Comparison of ENCODE assay signal across 8 cellular contexts in genomic region chr15:79310985-79311900, GRCh38. TPM values are rescaled to one million over a fixed set of nuclear protein-coding genes. Genes with fewer than 3 reads are reported as not detected.
DNase-seq lines count a peak whose midpoint lies in the region; ATAC-seq and TF ChIP-seq lines count a peak whose summit lies in the region.

TMED3 (plus strand) TSS chr15:79311112; CDS start chr15:79311250, 138 bp downstream.

- DNase-seq in EH (ENCODE audit: low read depth) (peak; percentile 92), KG1 (lab: John Stamatoyannopoulos, UW) (peak; percentile 58), RPMI8226 (peak; percentile 93), fibroblast of the aortic adventitia (ENCODE audit: low read depth) (peak; percentile 81), nephron progenitor cell (peak; percentile 85)

- H3K4me3 Mint-ChIP-seq in activated T-helper 17 cell treated with anti-CD3 and anti-CD28 coated beads, Interleukin-2, amount 50 U/mL, for 72 hours: peak within 1 kb of the TSS; percentile 86
- peak within 1 kb of the TSS; percentile 92 for H3K4me3 Mint-ChIP-seq in nephron progenitor cell
- H3K4me3 Mint-ChIP-seq in stimulated activated naive CD8-positive, alpha-beta T cell treated with anti-CD3 and anti-CD28 coated beads, Interleukin-15, Interleukin-2, amounts not matched to agents 100 ng/mL and 50 ng/mL, for 24 hours: peak within 1 kb of the TSS; percentile 93

- no peaks in the 10 kb centered on the region for H3K9me3 Mint-ChIP-seq in activated T-helper 17 cell treated with anti-CD3 and anti-CD28 coated beads, Interleukin-2, amount 50 U/mL, for 72 hours
- H3K9me3 Mint-ChIP-seq in nephron progenitor cell: no peaks in the 10 kb centered on the region
- no peaks in the 10 kb centered on the region for H3K9me3 Mint-ChIP-seq in stimulated activated naive CD8-positive, alpha-beta T cell treated with anti-CD3 and anti-CD28 coated beads, Interleukin-15, Interleukin-2, amounts not matched to agents 100 ng/mL and 50 ng/mL, for 24 hours

- H3K27me3 Mint-ChIP-seq in activated T-helper 17 cell treated with anti-CD3 and anti-CD28 coated beads, Interleukin-2, amount 50 U/mL, for 72 hours: peaks cover 4% of the 10 kb centered on the region
- H3K27me3 Mint-ChIP-seq in nephron progenitor cell (ENCODE audit: low read depth, poor library complexity): peaks cover 43% of the 10 kb centered on the region
- peaks cover 15% of the 10 kb centered on the region for H3K27me3 Mint-ChIP-seq in stimulated activated naive CD8-positive, alpha-beta T cell treated with anti-CD3 and anti-CD28 coated beads, Interleukin-15, Interleukin-2, amounts not matched to agents 100 ng/mL and 50 ng/mL, for 24 hours

- H3K36me3 Mint-ChIP-seq in activated T-helper 17 cell treated with anti-CD3 and anti-CD28 coated beads, Interleukin-2, amount 50 U/mL, for 72 hours (ENCODE audit: low read depth): peaks cover 39% of the 10 kb centered on the region
- H3K36me3 Mint-ChIP-seq in nephron progenitor cell (ENCODE audit: low read depth): peaks cover 34% of the 10 kb centered on the region
- H3K36me3 Mint-ChIP-seq in stimulated activated naive CD8-positive, alpha-beta T cell treated with anti-CD3 and anti-CD28 coated beads, Interleukin-15, Interleukin-2, amounts not matched to agents 100 ng/mL and 50 ng/mL, for 24 hours (ENCODE audit: low read depth): peaks cover 41% of the 10 kb centered on the region

- peak; percentile 95 for ATAC-seq in GM21737 (IDR thresholded peaks at IDR 0.05; ENCODE audit: unreplicated experiment)
- peak; percentile 98 for ATAC-seq in activated T-helper 17 cell treated with anti-CD3 and anti-CD28 coated beads, Interleukin-2, amount 50 U/mL, for 72 hours (replicated peaks)

- TF ChIP-seq CTCF in fibroblast of the aortic adventitia (IDR thresholded peaks at IDR 0.05; ENCODE audit: insufficient read depth, low read length): peak; percentile 28
- TF ChIP-seq CTCF in nephron progenitor cell (IDR thresholded peaks at IDR 0.05): peak; percentile 24

- H3K4me3 ChIP-seq in fibroblast of the aortic adventitia (ENCODE audit: low read depth, low read length): peak within 1 kb of the TSS; percentile 97

- H3K4me1 Mint-ChIP-seq in activated T-helper 17 cell treated with anti-CD3 and anti-CD28 coated beads, Interleukin-2, amount 50 U/mL, for 72 hours: peaks cover 21% of the 10 kb centered on the region
- H3K4me1 Mint-ChIP-seq in nephron progenitor cell: peaks cover 24% of the 10 kb centered on the region
- H3K4me1 Mint-ChIP-seq in stimulated activated naive CD8-positive, alpha-beta T cell treated with anti-CD3 and anti-CD28 coated beads, Interleukin-15, Interleukin-2, amounts not matched to agents 100 ng/mL and 50 ng/mL, for 24 hours (ENCODE audit: low read depth): peaks cover 57% of the 10 kb centered on the region

- H3K27ac Mint-ChIP-seq in activated T-helper 17 cell treated with anti-CD3 and anti-CD28 coated beads, Interleukin-2, amount 50 U/mL, for 72 hours: peak within 1 kb of the TSS; percentile 78
- H3K27ac Mint-ChIP-seq in nephron progenitor cell: no peak within 1 kb of the TSS
- peak within 1 kb of the TSS; percentile 87 for H3K27ac Mint-ChIP-seq in stimulated activated naive CD8-positive, alpha-beta T cell treated with anti-CD3 and anti-CD28 coated beads, Interleukin-15, Interleukin-2, amounts not matched to agents 100 ng/mL and 50 ng/mL, for 24 hours

RNA-seq across cellular contexts. Expression of gene TMED3, which starts in this region (rescaled TPM):
- total RNA-seq in activated T-helper 17 cell treated with anti-CD3 and anti-CD28 coated beads, Interleukin-2, amount 50 U/mL, for 72 hours: 10 to 100 TPM; 41.1 to 54.1 TPM
- total RNA-seq in fibroblast of the aortic adventitia (ENCODE audit: low replicate concordance): 45.1 and 97.4 TPM in 2 replicates

Comparison
In these comparisons a context has a peak if more than half of its experiments do, and no peak if none do; other contexts are left out.
1. Peak in every context shown above with its lines: DNase-seq, ATAC-seq and H3K4me3 ChIP-seq.